In the genomic region with DNA sequence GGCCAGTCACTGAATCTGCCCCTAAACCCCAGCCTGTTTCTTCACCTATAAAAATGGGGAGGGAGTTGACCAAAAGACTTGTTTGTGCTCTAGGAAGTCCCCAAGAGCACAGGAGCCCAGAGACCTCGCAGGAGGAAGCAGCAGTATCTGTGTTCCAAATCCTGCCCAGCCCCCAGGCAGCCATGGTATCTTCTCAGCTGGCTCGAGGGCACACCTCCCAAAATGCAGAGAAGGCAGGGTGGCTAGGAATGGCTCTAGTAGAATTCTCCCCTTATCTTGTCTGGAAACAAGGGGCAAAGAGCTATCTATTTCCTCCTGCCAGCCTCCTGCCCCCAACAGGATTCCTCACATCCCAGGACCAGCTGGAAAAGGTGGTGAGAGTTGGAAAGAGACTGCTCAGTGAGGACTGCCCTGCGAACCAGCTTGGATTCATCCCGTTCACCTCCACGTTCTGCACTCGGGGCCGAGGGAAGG, we compare ENCODE assay signal across 9 cellular contexts. TPM values are rescaled to one million over a fixed set of nuclear protein-coding genes. Genes with fewer than 3 reads are reported as not detected.
DNase-seq lines count a peak whose midpoint lies in the region; ATAC-seq and TF ChIP-seq lines count a peak whose summit lies in the region.
"Had no signal": no experiment of that assay in that cellular context is flagged by ENCODE, and none has a peak within 500 bp of the region (broad histone marks: within the 10 kb centered on the region; RNA-seq: fewer than 3 reads in every experiment).

No MANE protein-coding gene starts in this region.

- H3K36me3 Mint-ChIP-seq in osteocyte (ENCODE audit: unreplicated experiment) = no peaks in the 10 kb centered on the region

- ATAC-seq in right lobe of liver = no peak

- no peaks in the 10 kb centered on the region for H3K27me3 Mint-ChIP-seq in osteocyte (ENCODE audit: unreplicated experiment)

- intact Hi-C loops in right lobe of liver (cut with DNase I) = no loop called here

- H3K4me1 Mint-ChIP-seq in osteocyte (ENCODE audit: unreplicated experiment) = peaks cover 5% of the 10 kb centered on the region

- H3K27me3 ChIP-seq in right lobe of liver = no peaks in the 10 kb centered on the region

- no peaks in the 10 kb centered on the region for H3K9me3 Mint-ChIP-seq in osteocyte (ENCODE audit: unreplicated experiment)

- no peak overlapping the region for H3K27ac Mint-ChIP-seq in osteocyte (ENCODE audit: unreplicated experiment)

- WGBS in right lobe of liver (ENCODE audit: insufficient coverage, low coverage, low lambda C conversion rate, missing lambda C conversion rate) = 17% methylated on average over 1 of the region's 7 CpGs

- H3K4me3 ChIP-seq in right lobe of liver = peak overlapping the region in 1 of 3 donors; percentile 6

- no peak overlapping the region for H3K4me3 Mint-ChIP-seq in osteocyte (ENCODE audit: unreplicated experiment)

- peak overlapping the region; percentile 34 to 91 (median 82) for H3K27ac ChIP-seq in right lobe of liver
- H3K27ac ChIP-seq in substantia nigra (ENCODE audit: low read depth, low read length, poor library complexity, severe bottlenecking) = peak overlapping the region; percentile 74

- no peaks in the 10 kb centered on the region for H3K4me1 ChIP-seq in right lobe of liver

- peak; percentile 40 for DNase-seq in NCI-H82 (lab: John Stamatoyannopoulos, UW)
- no peak for DNase-seq in NCI-H82 treated with DMSO at 0.1 percent for 48 hours (lab: John Stamatoyannopoulos, UW; ENCODE audit: unreplicated experiment)
- DNase-seq in activated CD8-positive, alpha-beta memory T cell treated with anti-CD3 and anti-CD28 coated beads, Interleukin-2, amount 50 U/mL, for 48 hours = peak; percentile 84
- DNase-seq in right lobe of liver = no peak
- peak in 2 of 49 donors; percentile 10 to 15 for DNase-seq in substantia nigra (lab: John Stamatoyannopoulos, UW)
- DNase-seq in DMS 273 treated with DMSO at 0.1 percent for 48 hours (lab: John Stamatoyannopoulos, UW) = no peak
- DNase-seq in osteocyte (ENCODE audit: extremely low spot score, unreplicated experiment) = no peak
- no peak for DNase-seq in globus pallidus (ENCODE audit: low spot score)

- no peaks in the 10 kb centered on the region for H3K36me3 ChIP-seq in right lobe of liver

- no peak for TF ChIP-seq CTCF in right lobe of liver (IDR thresholded peaks at IDR 0.05)
- TF ChIP-seq CTCF in osteocyte (IDR thresholded peaks at IDR 0.05) = no peak

- TF ChIP-seq POLR2A in right lobe of liver (IDR thresholded peaks at IDR 0.05) = no peak

- H3K9me3 ChIP-seq in right lobe of liver = no peaks in the 10 kb centered on the region

RNA-seq across cellular contexts. Expression of a gene that starts 8.6 kb away (rescaled TPM):
- total RNA-seq in right lobe of liver (1 to 10 TPM in 5 of 6 experiments, under 1 TPM in 1; 0.87 to 8.3 (median 3.8) TPM), osteocyte (0.05 TPM in 1 of 2 replicates, not detected in the other)
- total RNA-seq: endothelial cell of umbilical vein had no signal

RNA-seq across cellular contexts. Expression of a gene that starts 14.8 kb away (rescaled TPM):
- total RNA-seq in right lobe of liver (10 to 100 TPM; 24.8 to 50.9 (median 37.0) TPM), osteocyte (77.0 and 80.6 TPM in 2 replicates)

RNA-seq across cellular contexts. Expression of a gene that starts 56.4 kb away (rescaled TPM):
- total RNA-seq in right lobe of liver = 1 to 10 TPM in 2 of 6 experiments, under 1 TPM in 2, not detected in 2; 0.26 to 4.2 (median 1.9) TPM
- not detected in 2 replicates for total RNA-seq in osteocyte
- total RNA-seq: endothelial cell of umbilical vein had no signal

Comparison
In these comparisons a context has a peak if more than half of its experiments do, and no peak if none do; other contexts are left out.
1. DNase-seq: peak in NCI-H82 (single experiment) and activated CD8-positive, alpha-beta memory T cell treated with anti-CD3 and anti-CD28 coated beads, Interleukin-2, amount 50 U/mL, for 48 hours (single experiment); none in NCI-H82 treated with DMSO at 0.1 percent for 48 hours (single experiment), right lobe of liver (0 of 3), DMS 273 treated with DMSO at 0.1 percent for 48 hours (single experiment), osteocyte (single experiment) and globus pallidus (single experiment).